ENCODE assay signal across 30 cellular contexts in genomic region chr3:43163895-43164493, GRCh38. TPM values are rescaled to one million over a fixed set of nuclear protein-coding genes. Genes with fewer than 3 reads are reported as not detected.
A peak's percentile ranks its signal among the peaks of the same experiment; 100 is the strongest.
DNase-seq lines count a peak whose midpoint lies in the region; ATAC-seq and TF ChIP-seq lines count a peak whose summit lies in the region.
"Had no signal": no experiment of that assay in that cellular context is flagged by ENCODE, and none has a peak within 500 bp of the region (broad histone marks: within the 10 kb centered on the region; RNA-seq: fewer than 3 reads in every experiment).

No MANE protein-coding gene starts in this region.

- peaks cover 20% of the 10 kb centered on the region for H3K4me1 Mint-ChIP-seq in activated CD8-positive, alpha-beta memory T cell treated with anti-CD3 and anti-CD28 coated beads, Interleukin-2, amount 10 ng/mL, durations not matched to agents 7 days and 5 days
- H3K4me1 Mint-ChIP-seq in T-helper 17 cell (peaks cover 18% of the 10 kb centered on the region), endodermal cell (peaks cover 6% of the 10 kb centered on the region)

- H3K36me3 ChIP-seq in endodermal cell (ENCODE audit: control insufficient read depth, insufficient read depth, low read length) = no peaks in the 10 kb centered on the region
- no peaks in the 10 kb centered on the region for H3K36me3 ChIP-seq in spleen
- H3K36me3 ChIP-seq: heart left ventricle, uterus had no signal

- H3K27ac ChIP-seq in endodermal cell (ENCODE audit: low read depth, low read length) (no peak overlapping the region), spleen (peak overlapping the region in 6 of 8 donors; percentile 47 to 84 (median 72))
- H3K27ac ChIP-seq: A549, testis, uterus had no signal

- WGBS in endodermal cell (ENCODE audit: insufficient coverage in 1 of 2, insufficient read length in 1 of 2), 2 experiments = 72 to 90% methylated on average over 5 to 9 of the region's 9 CpGs
- WGBS in spleen, 5 donors = 71 to 75% (median 72%) methylated on average over 8 to 9 of the region's 9 CpGs

- H3K9me3 Mint-ChIP-seq in activated CD8-positive, alpha-beta memory T cell treated with anti-CD3 and anti-CD28 coated beads, Interleukin-2, amount 10 ng/mL, durations not matched to agents 7 days and 5 days (ENCODE audit: low read depth) = peaks cover 21% of the 10 kb centered on the region
- H3K9me3 Mint-ChIP-seq in endodermal cell = peaks cover 13% of the 10 kb centered on the region

- TF ChIP-seq CTCF in endodermal cell (conservative IDR thresholded peaks at IDR 0.05) (no peak), spleen (IDR thresholded peaks at IDR 0.05 in 8 of 11, conservative IDR thresholded peaks at IDR 0.05 in 3 of 11) (no peak)

- H3K4me3 Mint-ChIP-seq in activated CD8-positive, alpha-beta memory T cell treated with anti-CD3 and anti-CD28 coated beads, Interleukin-2, amount 10 ng/mL, durations not matched to agents 7 days and 5 days = no peak overlapping the region
- H3K4me3 Mint-ChIP-seq in T-helper 17 cell (peak overlapping the region; percentile 86), endodermal cell (no peak overlapping the region)
- H3K4me3 Mint-ChIP-seq: HFFc6 had no signal

- intact Hi-C loops in spleen (cut with DNase I; ENCODE audit: low total_unique reads) = loop anchor here (5.0 kb wide), 1 partner anchor 338 kb away; no protein-coding TSS in a partner anchor

- H3K4me3 ChIP-seq in endodermal cell (ENCODE audit: low read length) (no peak overlapping the region), spleen (no peak overlapping the region)
- H3K4me3 ChIP-seq: A549, heart left ventricle, testis, uterus had no signal

- H3K9ac ChIP-seq in endodermal cell (ENCODE audit: extremely low read depth, low read length, poor library complexity, severe bottlenecking) = no peak overlapping the region
- H3K9ac ChIP-seq: SK-N-SH had no signal

- H3K27me3 Mint-ChIP-seq in activated CD8-positive, alpha-beta memory T cell treated with anti-CD3 and anti-CD28 coated beads, Interleukin-2, amount 10 ng/mL, durations not matched to agents 7 days and 5 days = no peaks in the 10 kb centered on the region
- no peaks in the 10 kb centered on the region for H3K27me3 Mint-ChIP-seq in T-helper 17 cell
- H3K27me3 Mint-ChIP-seq in endodermal cell (ENCODE audit: insufficient read depth) = peaks cover 3% of the 10 kb centered on the region

- peaks cover 5% of the 10 kb centered on the region for H3K9me3 ChIP-seq in T-helper 17 cell (ENCODE audit: control insufficient read depth, low read length, poor library complexity, severe bottlenecking)
- H3K9me3 ChIP-seq in endodermal cell (ENCODE audit: control insufficient read depth, low read length) = peaks cover 6% of the 10 kb centered on the region
- peaks cover 0 to 23% (median 17%) of the 10 kb centered on the region in 8 donors for H3K9me3 ChIP-seq in spleen
- H3K9me3 ChIP-seq: SK-N-SH, testis, uterus had no signal

- CTCF ChIA-PET in activated CD8-positive, alpha-beta memory T cell treated with anti-CD3 and anti-CD28 coated beads, Interleukin-2, amount 10 ng/mL, durations not matched to agents 7 days and 5 days (lab: Charles Lee) = interaction anchor here (0.9 to 5.5 kb wide), 7 partner anchors 11 to 339 kb away, joined by 3 to 62 read pairs (median 21); no protein-coding TSS in a partner anchor

- peaks cover 19% of the 10 kb centered on the region for H3K36me3 Mint-ChIP-seq in activated CD8-positive, alpha-beta memory T cell treated with anti-CD3 and anti-CD28 coated beads, Interleukin-2, amount 10 ng/mL, durations not matched to agents 7 days and 5 days
- peaks cover 3% of the 10 kb centered on the region for H3K36me3 Mint-ChIP-seq in T-helper 17 cell (ENCODE audit: low read depth)
- H3K36me3 Mint-ChIP-seq in endodermal cell (ENCODE audit: low read depth) = no peaks in the 10 kb centered on the region

- TF ChIP-seq POLR2A in spleen (IDR thresholded peaks at IDR 0.05) = no peak

- H3K4me1 ChIP-seq in endodermal cell (ENCODE audit: control insufficient read depth, insufficient read depth, low read length) (peaks cover 6% of the 10 kb centered on the region), spleen (peaks cover 6 to 23% (median 16%) of the 10 kb centered on the region in 6 donors)
- H3K4me1 ChIP-seq: A549, testis, uterus had no signal

- ATAC-seq in activated CD8-positive, alpha-beta memory T cell treated with anti-CD3 and anti-CD28 coated beads, Interleukin-2, amount 10 ng/mL, durations not matched to agents 7 days and 5 days = no peak
- ATAC-seq in T-helper 17 cell = no peak
- ATAC-seq in GM18502 (IDR thresholded peaks at IDR 0.05; ENCODE audit: poor library complexity, unreplicated experiment) = no peak
- no peak for ATAC-seq in GM18907 (IDR thresholded peaks at IDR 0.05; ENCODE audit: unreplicated experiment)
- ATAC-seq: A549, heart left ventricle, sciatic nerve had no signal

- peak overlapping the region; percentile 98 for H3K27ac Mint-ChIP-seq in activated CD8-positive, alpha-beta memory T cell treated with anti-CD3 and anti-CD28 coated beads, Interleukin-2, amount 10 ng/mL, durations not matched to agents 7 days and 5 days
- H3K27ac Mint-ChIP-seq in T-helper 17 cell (peak overlapping the region; percentile 87), endodermal cell (no peak overlapping the region)
- H3K27ac Mint-ChIP-seq: HFFc6 had no signal

- H3K27me3 ChIP-seq in endodermal cell (ENCODE audit: control insufficient read depth, insufficient read depth, low read length, poor library complexity, severe bottlenecking) (no peaks in the 10 kb centered on the region), spleen (replicated peaks in 1 of 7) (no peaks in the 10 kb centered on the region)
- H3K27me3 ChIP-seq: heart left ventricle, testis, uterus had no signal

- peak; percentile 14 for DNase-seq in activated CD8-positive, alpha-beta memory T cell treated with anti-CD3 and anti-CD28 coated beads, Interleukin-2, amount 10 ng/mL, durations not matched to agents 7 days and 5 days
- no peak for DNase-seq in activated CD8-positive, alpha-beta memory T cell treated with anti-CD3 and anti-CD28 coated beads, Interleukin-2, amount 50 U/mL, for 4 hours
- DNase-seq in T-helper 17 cell = no peak
- peak; percentile 25 for DNase-seq in endodermal cell
- no peak for DNase-seq in spleen
- no peak for DNase-seq in activated gamma-delta T cell treated with Interleukin-2 at 50 U/mL for 16 hours
- DNase-seq: activated effector memory CD4-positive, alpha-beta T cell treated with anti-CD3 and anti-CD28 coated beads, Interleukin-2, amount 50 U/mL, for 16 hours; activated T-cell treated with anti-CD3 and anti-CD28 coated beads for 4 hours; AML-193; amygdala; DMS53; effector CD8-positive, alpha-beta T cell; foreskin fibroblast; GOT3; heart left ventricle; HFFc6; Karpas-422; mammary epithelial cell; NCI-H146; NCI-H510A; SK-N-SH; stimulated activated CD4-positive, alpha-beta T cell treated with anti-CD3 and anti-CD28 coated beads, Interleukin-4, amount 100 ng/mL, for 4 hours; stimulated activated naive CD4-positive, alpha-beta T cell; testis; uterus had no signal

RNA-seq across cellular contexts. Expression of gene POMGNT2, which starts 58.1 kb away (rescaled TPM):
- 1 to 10 TPM; 6.9 to 9.0 TPM for total RNA-seq in activated CD8-positive, alpha-beta memory T cell treated with anti-CD3 and anti-CD28 coated beads, Interleukin-2, amount 10 ng/mL, durations not matched to agents 7 days and 5 days
- total RNA-seq in T-helper 17 cell = 1 to 10 TPM; 3.2 to 5.9 TPM
- 10 to 100 TPM; 12.7 to 14.5 TPM for total RNA-seq in endodermal cell
- polyA plus RNA-seq in endodermal cell (2013, experiment 1 of 2) = 20.4 TPM
- polyA plus RNA-seq in endodermal cell (2013, experiment 2 of 2) = 18.7 TPM
- 10 to 100 TPM in 3 of 7 donors, 1 to 10 TPM in 4; 4.5 to 13.6 (median 8.0) TPM for total RNA-seq in spleen
- polyA plus RNA-seq in spleen = 1 to 10 TPM; 2.3 to 3.6 (median 2.9) TPM
- total RNA-seq: OCI-LY7 had no signal

Comparison
In these comparisons a context has a peak if more than half of its experiments do, and no peak if none do; other contexts are left out.
1. DNase-seq: peak in activated CD8-positive, alpha-beta memory T cell treated with anti-CD3 and anti-CD28 coated beads, Interleukin-2, amount 10 ng/mL, durations not matched to agents 7 days and 5 days (single experiment) and endodermal cell (single experiment); none in activated CD8-positive, alpha-beta memory T cell treated with anti-CD3 and anti-CD28 coated beads, Interleukin-2, amount 50 U/mL, for 4 hours (single experiment), T-helper 17 cell (0 of 3), spleen (single experiment) and activated gamma-delta T cell treated with Interleukin-2 at 50 U/mL for 16 hours (single experiment).